In the genomic region with DNA sequence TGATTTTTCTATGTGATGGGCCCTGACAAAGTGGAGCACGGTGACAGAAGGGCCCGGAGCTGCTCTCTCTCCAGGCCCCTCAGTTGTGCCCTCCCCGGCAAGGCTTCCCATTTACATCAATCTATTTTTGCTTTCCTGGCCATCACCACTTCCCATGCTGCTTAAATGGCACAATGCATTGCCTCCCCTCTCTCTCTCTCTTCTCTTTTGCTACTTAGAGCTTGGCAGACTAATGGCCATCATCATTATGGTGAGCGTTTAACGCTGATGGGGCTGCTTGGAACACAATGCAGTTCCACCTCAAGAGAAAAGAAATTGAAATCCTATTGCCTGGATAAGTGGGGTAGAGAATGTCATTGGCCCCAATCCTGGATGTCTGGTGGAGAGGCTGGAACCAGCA, we compare ENCODE assay signal across 18 cellular contexts.
DNase-seq lines count a peak whose midpoint lies in the region; ATAC-seq, FAIRE-seq and TF ChIP-seq lines count a peak whose summit lies in the region.
"Had no signal": no experiment of that assay in that cellular context is flagged by ENCODE, and none has a peak within 500 bp of the region (broad histone marks: within the 10 kb centered on the region; RNA-seq: fewer than 3 reads in every experiment).

No MANE protein-coding gene starts in this region.

- H3K36me3 Mint-ChIP-seq in type B pancreatic cell, result no peaks in the 10 kb centered on the region
- H3K36me3 Mint-ChIP-seq: CD14-positive monocyte; CD4-positive, alpha-beta memory T cell had no signal

- peak overlapping the region; percentile 29 for H3K27ac Mint-ChIP-seq in type B pancreatic cell
- H3K27ac Mint-ChIP-seq: CD14-positive monocyte; CD4-positive, alpha-beta memory T cell had no signal

- H2AFZ ChIP-seq in neural cell (ENCODE audit: low read depth, low read length), result no peak overlapping the region
- H2AFZ ChIP-seq: GM23248 had no signal

- no peak for FAIRE-seq in kidney (lab: Jason Lieb, UNC)
- FAIRE-seq: GM12892, GM18507 had no signal

- no peaks in the 10 kb centered on the region for H3K9me3 Mint-ChIP-seq in type B pancreatic cell

- no peak overlapping the region for H3K4me3 ChIP-seq in neural cell (ENCODE audit: low read length)
- H3K4me3 ChIP-seq in body of pancreas, result no peak overlapping the region
- H3K4me3 ChIP-seq in kidney (ENCODE audit: low read length in 2 of 2), result no peak overlapping the region
- H3K4me3 ChIP-seq: BLaER1, GM23248, HAP-1 had no signal

- H3K36me3 ChIP-seq in neural cell (ENCODE audit: insufficient read depth, low read length), result no peaks in the 10 kb centered on the region
- H3K36me3 ChIP-seq in body of pancreas (replicated peaks in 1 of 2; ENCODE audit: insufficient read depth in 1 of 2, low read depth in 2 of 2), result no peaks in the 10 kb centered on the region
- no peaks in the 10 kb centered on the region for H3K36me3 ChIP-seq in kidney (ENCODE audit: control insufficient read depth in 1 of 2, insufficient read depth in 2 of 2, low read length in 2 of 2)
- H3K36me3 ChIP-seq: BLaER1, HAP-1 had no signal

- H3K9me3 ChIP-seq in neural cell (ENCODE audit: low read length), result no peaks in the 10 kb centered on the region
- no peaks in the 10 kb centered on the region for H3K9me3 ChIP-seq in body of pancreas
- H3K9me3 ChIP-seq in kidney (ENCODE audit: control insufficient read depth in 1 of 2, low read length in 2 of 2), result no peaks in the 10 kb centered on the region

- no peak for TF ChIP-seq RAD21 in neural cell (conservative IDR thresholded peaks at IDR 0.05)

- 71 to 86% methylated on average over 5 of the region's 5 CpGs for WGBS in body of pancreas, 2 donors

- DNase-seq in NCI-H748 (lab: John Stamatoyannopoulos, UW; ENCODE audit: unreplicated experiment), result peak; percentile 22
- no peak for DNase-seq in NCI-H748 treated with DMSO at 0.1 percent for 48 hours (lab: John Stamatoyannopoulos, UW)
- peak; percentile 32 for DNase-seq in NCI-H1092 (lab: John Stamatoyannopoulos, UW)
- DNase-seq in type B pancreatic cell (ENCODE audit: extremely low spot score, unreplicated experiment), result no peak
- no peak for DNase-seq in body of pancreas
- no peak for DNase-seq in kidney
- DNase-seq: CD4-positive, alpha-beta memory T cell; DMS153; DMS79; GDM1; GM23248 had no signal

- no peak overlapping the region for H3K9ac ChIP-seq in neural cell (ENCODE audit: low read length)
- H3K9ac ChIP-seq in kidney (ENCODE audit: low read length in 2 of 2), result no peak overlapping the region
- H3K9ac ChIP-seq: BLaER1, GM23248 had no signal

- peaks cover 38% of the 10 kb centered on the region for H3K4me1 Mint-ChIP-seq in type B pancreatic cell (ENCODE audit: unreplicated experiment)
- H3K4me1 Mint-ChIP-seq: CD14-positive monocyte; CD4-positive, alpha-beta memory T cell had no signal

- H4K20me1 ChIP-seq in neural cell (ENCODE audit: insufficient read depth), result no peaks in the 10 kb centered on the region
- H4K20me1 ChIP-seq: BLaER1 had no signal

- H3K27ac ChIP-seq in neural cell (ENCODE audit: low read length), result peak overlapping the region; percentile 72
- no peak overlapping the region for H3K27ac ChIP-seq in body of pancreas
- H3K27ac ChIP-seq in kidney (ENCODE audit: low read depth in 2 of 2, low read length in 2 of 2), result no peak overlapping the region
- H3K27ac ChIP-seq: 22Rv1, BLaER1, GM23248 had no signal

- no peaks in the 10 kb centered on the region for H3K4me1 ChIP-seq in body of pancreas
- no peaks in the 10 kb centered on the region for H3K4me1 ChIP-seq in kidney (ENCODE audit: control insufficient read depth in 1 of 2, insufficient read depth in 1 of 2, low read depth in 1 of 2, low read length in 2 of 2)

- no peak overlapping the region for H3K4me3 Mint-ChIP-seq in type B pancreatic cell
- H3K4me3 Mint-ChIP-seq: CD14-positive monocyte; CD4-positive, alpha-beta memory T cell had no signal

- no peaks in the 10 kb centered on the region for H3F3A ChIP-seq in neural cell (ENCODE audit: insufficient read depth, low read length, poor library complexity, severe bottlenecking)

- no peak overlapping the region for H3K4me2 ChIP-seq in neural cell (ENCODE audit: low read length)
- H3K4me2 ChIP-seq: BLaER1 had no signal

- peak; percentile 82 for TF ChIP-seq EP300 in neural cell (conservative IDR thresholded peaks at IDR 0.05; ENCODE audit: poor library complexity, severe bottlenecking)

- TF ChIP-seq POLR2A in body of pancreas (IDR thresholded peaks at IDR 0.05), result no peak

- H3K79me2 ChIP-seq in neural cell (replicated peaks; ENCODE audit: insufficient read depth, low read length), result no peaks in the 10 kb centered on the region

- no peaks in the 10 kb centered on the region for H3K9me2 ChIP-seq in neural cell (ENCODE audit: insufficient read depth, low read length)

- ATAC-seq in body of pancreas, result no peak

- peaks cover 41% of the 10 kb centered on the region for H3K27me3 Mint-ChIP-seq in type B pancreatic cell

- intact Hi-C loops in body of pancreas (cut with DNase I), result no loop called here
- intact Hi-C loops in kidney (cut with DNase I), result no loop called here

- no peak for TF ChIP-seq CTCF in neural cell (IDR thresholded peaks at IDR 0.05; ENCODE audit: poor library complexity, severe bottlenecking)
- no peak for TF ChIP-seq CTCF in type B pancreatic cell (conservative IDR thresholded peaks at IDR 0.05)
- TF ChIP-seq CTCF in body of pancreas (IDR thresholded peaks at IDR 0.05), result no peak
- no peak for TF ChIP-seq CTCF in kidney (IDR thresholded peaks at IDR 0.05; ENCODE audit: borderline replicate concordance, extremely low read depth, insufficient read depth)

- no peaks in the 10 kb centered on the region for H3K27me3 ChIP-seq in neural cell (ENCODE audit: insufficient read depth, low read depth, low read length)
- no peaks in the 10 kb centered on the region for H3K27me3 ChIP-seq in body of pancreas

TF ChIP-seq in neural cell, 6 proteins besides CTCF, POLR2A, EP300 and RAD21:
- TF ChIP-seq POLR2AphosphoS5 (IDR thresholded peaks at IDR 0.05), result peak; percentile 84
- no peak for TF ChIP-seq MXI1 (conservative IDR thresholded peaks at IDR 0.05; ENCODE audit: poor library complexity, severe bottlenecking)
- TF ChIP-seq, protein P1, sequence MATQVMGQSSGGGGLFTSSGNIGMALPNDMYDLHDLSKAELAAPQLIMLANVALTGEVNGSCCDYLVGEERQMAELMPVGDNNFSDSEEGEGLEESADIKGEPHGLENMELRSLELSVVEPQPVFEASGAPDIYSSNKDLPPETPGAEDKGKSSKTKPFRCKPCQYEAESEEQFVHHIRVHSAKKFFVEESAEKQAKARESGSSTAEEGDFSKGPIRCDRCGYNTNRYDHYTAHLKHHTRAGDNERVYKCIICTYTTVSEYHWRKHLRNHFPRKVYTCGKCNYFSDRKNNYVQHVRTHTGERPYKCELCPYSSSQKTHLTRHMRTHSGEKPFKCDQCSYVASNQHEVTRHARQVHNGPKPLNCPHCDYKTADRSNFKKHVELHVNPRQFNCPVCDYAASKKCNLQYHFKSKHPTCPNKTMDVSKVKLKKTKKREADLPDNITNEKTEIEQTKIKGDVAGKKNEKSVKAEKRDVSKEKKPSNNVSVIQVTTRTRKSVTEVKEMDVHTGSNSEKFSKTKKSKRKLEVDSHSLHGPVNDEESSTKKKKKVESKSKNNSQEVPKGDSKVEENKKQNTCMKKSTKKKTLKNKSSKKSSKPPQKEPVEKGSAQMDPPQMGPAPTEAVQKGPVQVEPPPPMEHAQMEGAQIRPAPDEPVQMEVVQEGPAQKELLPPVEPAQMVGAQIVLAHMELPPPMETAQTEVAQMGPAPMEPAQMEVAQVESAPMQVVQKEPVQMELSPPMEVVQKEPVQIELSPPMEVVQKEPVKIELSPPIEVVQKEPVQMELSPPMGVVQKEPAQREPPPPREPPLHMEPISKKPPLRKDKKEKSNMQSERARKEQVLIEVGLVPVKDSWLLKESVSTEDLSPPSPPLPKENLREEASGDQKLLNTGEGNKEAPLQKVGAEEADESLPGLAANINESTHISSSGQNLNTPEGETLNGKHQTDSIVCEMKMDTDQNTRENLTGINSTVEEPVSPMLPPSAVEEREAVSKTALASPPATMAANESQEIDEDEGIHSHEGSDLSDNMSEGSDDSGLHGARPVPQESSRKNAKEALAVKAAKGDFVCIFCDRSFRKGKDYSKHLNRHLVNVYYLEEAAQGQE (IDR thresholded peaks at IDR 0.05; ENCODE audit: borderline replicate concordance), result peak; percentile 78
- peak; percentile 21 for TF ChIP-seq SMC3 (conservative IDR thresholded peaks at IDR 0.05; ENCODE audit: poor library complexity)

Comparison
In these comparisons a context has a peak if more than half of its experiments do, and no peak if none do; other contexts are left out.
1. DNase-seq: peak in NCI-H748 (single experiment) and NCI-H1092 (single experiment); none in NCI-H748 treated with DMSO at 0.1 percent for 48 hours (single experiment), type B pancreatic cell (single experiment), body of pancreas (0 of 4) and kidney (single experiment).